1 cellular context compared by ENCODE assay signal in genomic region chr14:104816678-104816945, GRCh38.
TF ChIP-seq lines count a peak whose summit lies in the region.

No MANE protein-coding gene starts in this region.

TF ChIP-seq in K562, 482 proteins besides CTCF, POLR2A, EP300 and RAD21:
- TF ChIP-seq SRSF3 (IDR thresholded peaks at IDR 0.05; ENCODE audit: insufficient read depth, low read length) (no peak), RBM17 (IDR thresholded peaks at IDR 0.05; ENCODE audit: borderline replicate concordance, low read depth, low read length) (no peak), MECOM (CRISPR knock-in tag; IDR thresholded peaks at IDR 0.05) (no peak), HMGN3 (IDR thresholded peaks at IDR 0.05; ENCODE audit: borderline replicate concordance, extremely low read depth, insufficient read length, low read depth, low read length) (no peak), TSC22D4 (tag; IDR thresholded peaks at IDR 0.05) (no peak), NCOA6 (IDR thresholded peaks at IDR 0.05) (no peak), HOXB6 (CRISPR knock-in tag; IDR thresholded peaks at IDR 0.05; ENCODE audit: borderline replicate concordance) (no peak), KAT2B (IDR thresholded peaks at IDR 0.05; ENCODE audit: low read depth, low read length) (no peak), ZNF644 (tag; IDR thresholded peaks at IDR 0.05; ENCODE audit: low read depth) (no peak), SRSF9 (IDR thresholded peaks at IDR 0.05; ENCODE audit: borderline replicate concordance, low read depth, low read length) (no peak), ZNF277 (CRISPR knock-in tag; IDR thresholded peaks at IDR 0.05; ENCODE audit: borderline replicate concordance) (no peak), RREB1 (CRISPR knock-in tag; IDR thresholded peaks at IDR 0.05) (no peak), KLF10 (CRISPR knock-in tag; IDR thresholded peaks at IDR 0.05) (no peak)
